Comparison of ENCODE assay signal across 9 cellular contexts in genomic region chr17:65181237-65182061, GRCh38. TPM values are rescaled to one million over a fixed set of nuclear protein-coding genes. Genes with fewer than 3 reads are reported as not detected.
DNase-seq lines count a peak whose midpoint lies in the region; ATAC-seq and TF ChIP-seq lines count a peak whose summit lies in the region.
"Had no signal": no experiment of that assay in that cellular context is flagged by ENCODE, and none has a peak within 500 bp of the region (broad histone marks: within the 10 kb centered on the region; RNA-seq: fewer than 3 reads in every experiment).

No MANE protein-coding gene starts in this region.

- H3K36me3 ChIP-seq in mucosa of descending colon (ENCODE audit: low read depth) (no peaks in the 10 kb centered on the region), ascending aorta (no peaks in the 10 kb centered on the region)

- peak; percentile 77 for ATAC-seq in activated CD4-positive, alpha-beta T cell treated with anti-CD3 and anti-CD28 coated beads for 36 hours
- ATAC-seq in HG03064 (IDR thresholded peaks at IDR 0.05; ENCODE audit: low read depth, unreplicated experiment) = peak; percentile 58
- ATAC-seq in stimulated activated memory B cell treated with anti-CD40 and anti-IgM and Interleukin-4, amounts not matched to agents 10 μg/mL and 1 μg/mL and 100 μg/mL, for 72 hours = peak; percentile 88
- no peak for ATAC-seq in left colon
- no peak for ATAC-seq in mucosa of descending colon

- TF ChIP-seq CTCF in mucosa of descending colon (IDR thresholded peaks at IDR 0.05) (no peak), ascending aorta (IDR thresholded peaks at IDR 0.05) (no peak)

- H3K9me3 Mint-ChIP-seq in activated CD4-positive, alpha-beta T cell treated with anti-CD3 and anti-CD28 coated beads for 36 hours (ENCODE audit: low read depth) = no peaks in the 10 kb centered on the region
- H3K9me3 Mint-ChIP-seq in stimulated activated memory B cell treated with anti-CD40 and anti-IgM and Interleukin-4, amounts not matched to agents 10 μg/mL and 1 μg/mL and 100 μg/mL, for 72 hours = peaks cover 10% of the 10 kb centered on the region

- H3K27ac Mint-ChIP-seq in activated CD4-positive, alpha-beta T cell treated with anti-CD3 and anti-CD28 coated beads for 36 hours = peak overlapping the region; percentile 75
- H3K27ac Mint-ChIP-seq in stimulated activated memory B cell treated with anti-CD40 and anti-IgM and Interleukin-4, amounts not matched to agents 10 μg/mL and 1 μg/mL and 100 μg/mL, for 72 hours = peak overlapping the region; percentile 66

- DNase-seq in activated CD4-positive, alpha-beta T cell treated with anti-CD3 and anti-CD28 coated beads for 36 hours = peak; percentile 71
- DNase-seq in activated CD4-positive, alpha-beta T cell treated with anti-CD3 and anti-CD28 coated beads, Interleukin-2, amount 50 U/mL, for 1 hour = no peak
- DNase-seq in activated CD4-positive, CD25-positive, alpha-beta regulatory T cell treated with anti-CD3 and anti-CD28 coated beads, Interleukin-2, amount 50 U/mL, for 72 hours = peak; percentile 44
- no peak for DNase-seq in left colon
- DNase-seq in mucosa of descending colon = no peak
- no peak for DNase-seq in ascending aorta (ENCODE audit: low spot score in 2 of 2)

- H3K9me3 ChIP-seq in mucosa of descending colon (no peaks in the 10 kb centered on the region), ascending aorta (no peaks in the 10 kb centered on the region)

- peaks cover 54% of the 10 kb centered on the region for H3K4me1 Mint-ChIP-seq in activated CD4-positive, alpha-beta T cell treated with anti-CD3 and anti-CD28 coated beads for 36 hours
- H3K4me1 Mint-ChIP-seq in stimulated activated memory B cell treated with anti-CD40 and anti-IgM and Interleukin-4, amounts not matched to agents 10 μg/mL and 1 μg/mL and 100 μg/mL, for 72 hours = peaks cover 71% of the 10 kb centered on the region

- H3K4me1 ChIP-seq in mucosa of descending colon (ENCODE audit: low read depth) (no peaks in the 10 kb centered on the region), ascending aorta (no peaks in the 10 kb centered on the region)

- POLR2A ChIA-PET in activated CD4-positive, alpha-beta T cell treated with anti-CD3 and anti-CD28 coated beads for 36 hours (lab: Charles Lee) = interaction anchor here (1.0 kb wide), 1 partner anchor 476 kb away, joined by 3 read pairs; no protein-coding TSS in a partner anchor

- peaks cover 9% of the 10 kb centered on the region for H3K27me3 Mint-ChIP-seq in activated CD4-positive, alpha-beta T cell treated with anti-CD3 and anti-CD28 coated beads for 36 hours
- H3K27me3 Mint-ChIP-seq in stimulated activated memory B cell treated with anti-CD40 and anti-IgM and Interleukin-4, amounts not matched to agents 10 μg/mL and 1 μg/mL and 100 μg/mL, for 72 hours = peaks cover 37% of the 10 kb centered on the region

- no peak overlapping the region for H3K4me3 Mint-ChIP-seq in activated CD4-positive, alpha-beta T cell treated with anti-CD3 and anti-CD28 coated beads for 36 hours
- peak overlapping the region; percentile 27 for H3K4me3 Mint-ChIP-seq in stimulated activated memory B cell treated with anti-CD40 and anti-IgM and Interleukin-4, amounts not matched to agents 10 μg/mL and 1 μg/mL and 100 μg/mL, for 72 hours

- intact Hi-C loops in activated CD4-positive, alpha-beta T cell treated with anti-CD3 and anti-CD28 coated beads for 36 hours (cut with DNase I, micrococcal nuclease) = loop anchor here (1.0 to 5.0 kb wide), 6 partner anchors 48 to 207 kb away; partner anchors contain the start of gene GNA13 (in 1 of the 2)
- intact Hi-C loops in left colon (cut with DNase I, micrococcal nuclease) = no loop called here
- intact Hi-C loops in mucosa of descending colon (cut with DNase I, micrococcal nuclease) = no loop called here
- intact Hi-C loops in ascending aorta (cut with DNase I) = no loop called here

- no peak overlapping the region for H3K27ac ChIP-seq in ascending aorta
- H3K27ac ChIP-seq: VCaP had no signal

- H3K4me3 ChIP-seq in mucosa of descending colon = no peak overlapping the region
- no peak overlapping the region for H3K4me3 ChIP-seq in ascending aorta

- CTCF ChIA-PET in activated CD4-positive, alpha-beta T cell treated with anti-CD3 and anti-CD28 coated beads for 36 hours (lab: Charles Lee) = interaction anchor here (0.7 to 2.4 kb wide), 8 partner anchors 13 to 240 kb away, joined by 3 to 15 read pairs (median 5); partner anchors contain the start of gene RGS9

- no peaks in the 10 kb centered on the region for H3K36me3 Mint-ChIP-seq in activated CD4-positive, alpha-beta T cell treated with anti-CD3 and anti-CD28 coated beads for 36 hours (ENCODE audit: low read depth)
- no peaks in the 10 kb centered on the region for H3K36me3 Mint-ChIP-seq in stimulated activated memory B cell treated with anti-CD40 and anti-IgM and Interleukin-4, amounts not matched to agents 10 μg/mL and 1 μg/mL and 100 μg/mL, for 72 hours

- no peaks in the 10 kb centered on the region for H3K27me3 ChIP-seq in ascending aorta

RNA-seq across cellular contexts. Expression of gene RGS9, which starts 44.3 kb away (rescaled TPM):
- 1 to 10 TPM; 1.6 to 1.8 TPM for total RNA-seq in activated CD4-positive, alpha-beta T cell treated with anti-CD3 and anti-CD28 coated beads for 36 hours
- 10 to 100 TPM in 1 of 2 donors, 1 to 10 TPM in 1; 7.1 to 11.4 TPM for total RNA-seq in left colon
- 10 to 100 TPM in 2 of 3 donors, 1 to 10 TPM in 1; 8.7 to 14.6 (median 13.3) TPM for total RNA-seq in mucosa of descending colon
- 0.21 TPM for total RNA-seq in ascending aorta

Comparison
In these comparisons a context has a peak if more than half of its experiments do, and no peak if none do; other contexts are left out.
1. DNase-seq: peak in activated CD4-positive, alpha-beta T cell treated with anti-CD3 and anti-CD28 coated beads for 36 hours (single experiment) and activated CD4-positive, CD25-positive, alpha-beta regulatory T cell treated with anti-CD3 and anti-CD28 coated beads, Interleukin-2, amount 50 U/mL, for 72 hours (single experiment); none in activated CD4-positive, alpha-beta T cell treated with anti-CD3 and anti-CD28 coated beads, Interleukin-2, amount 50 U/mL, for 1 hour (single experiment), left colon (0 of 2), mucosa of descending colon (0 of 3) and ascending aorta (0 of 2).
2. ATAC-seq: peak in activated CD4-positive, alpha-beta T cell treated with anti-CD3 and anti-CD28 coated beads for 36 hours (single experiment), HG03064 (single experiment) and stimulated activated memory B cell treated with anti-CD40 and anti-IgM and Interleukin-4, amounts not matched to agents 10 μg/mL and 1 μg/mL and 100 μg/mL, for 72 hours (single experiment); none in left colon (single experiment) and mucosa of descending colon (single experiment).
3. intact Hi-C loops: an anchor here in activated CD4-positive, alpha-beta T cell treated with anti-CD3 and anti-CD28 coated beads for 36 hours (1.0 to 5.0 kb wide); none called in left colon, mucosa of descending colon and ascending aorta.